Comparison of ENCODE assay signal across 21 cellular contexts in the genomic region with DNA sequence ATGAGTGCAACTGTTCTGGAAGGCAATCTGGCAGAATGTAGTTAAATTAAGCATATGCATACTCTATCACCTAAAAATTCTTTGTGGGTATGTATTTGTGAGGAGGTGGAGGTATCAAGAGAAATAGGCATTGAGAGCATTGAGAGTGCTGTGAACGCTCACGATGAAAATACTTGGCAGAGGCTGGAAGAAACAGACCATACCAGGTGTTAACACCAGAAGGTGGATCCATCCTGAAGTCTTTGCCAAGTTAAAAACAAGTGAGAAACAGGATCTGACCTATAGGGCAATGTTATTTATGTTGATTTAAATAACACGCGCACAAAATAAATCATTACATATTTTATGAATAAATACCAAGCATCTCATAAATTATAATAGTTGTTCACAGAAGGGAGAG.
"Had no signal": no experiment of that assay in that cellular context is flagged by ENCODE, and none has a peak within 500 bp of the region (broad histone marks: within the 10 kb centered on the region; RNA-seq: fewer than 3 reads in every experiment).

No MANE protein-coding gene starts in this region.

- H3K4me1 ChIP-seq: SJSA1 had no signal

- H3K27ac ChIP-seq: HL-60, SJSA1, SK-N-MC had no signal

- H3K27me3 ChIP-seq: MG63, SJSA1 had no signal

- FAIRE-seq: HTR-8/SVneo, RCC 7860 had no signal

- DNase-seq: Karpas-422, KBM-7, MG63, NCI-H1092, NCI-H1436, NCI-H1930, NCI-H2081, NCI-H2107, NCI-H345, NCI-H510A, NCI-H524 treated with DMSO at 0.1 percent for 48 hours, NCI-H69, NCI-H774, Right ventricle myocardium superior, RPMI8226, SIG-M5 had no signal

- H3K4me3 ChIP-seq: MG63, SJSA1, SK-N-MC had no signal

- H3K9me3 ChIP-seq: MG63, SJSA1 had no signal

- H3K36me3 ChIP-seq: MG63, SJSA1 had no signal
